ENCODE assay signal across 20 cellular contexts in the genomic region with DNA sequence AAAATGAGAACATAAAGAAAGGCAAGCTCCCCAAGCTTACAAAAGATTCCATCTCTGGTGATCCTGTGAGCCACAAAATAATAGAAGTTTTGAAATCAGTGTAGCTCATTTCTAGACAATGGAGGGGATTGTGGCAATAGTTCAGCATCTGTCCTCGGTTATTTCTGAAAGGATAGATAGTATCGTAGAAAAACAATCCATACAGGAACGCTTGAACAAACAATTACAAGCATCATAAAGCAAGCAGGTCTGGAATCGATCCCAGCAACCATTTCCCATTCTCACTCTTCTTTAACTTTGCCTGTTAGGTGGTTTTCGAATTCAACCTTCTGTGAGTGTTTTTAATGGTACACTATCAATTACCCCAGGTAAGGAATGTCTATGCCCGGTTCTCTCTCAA.
"Had no signal": no experiment of that assay in that cellular context is flagged by ENCODE, and none has a peak within 500 bp of the region (broad histone marks: within the 10 kb centered on the region; RNA-seq: fewer than 3 reads in every experiment).

No MANE protein-coding gene starts in this region.

- H3K9me3 ChIP-seq: heart left ventricle, spleen, testis, tibial nerve, upper lobe of right lung, vagina had no signal

- H3K27ac ChIP-seq: heart left ventricle, spleen, testis, tibial nerve, upper lobe of right lung, vagina had no signal

- H3K4me1 ChIP-seq: heart left ventricle, spleen, testis, tibial nerve had no signal

- H3K27me3 ChIP-seq: spleen, testis, tibial nerve, upper lobe of right lung, vagina had no signal

- DNase-seq: effector CD4-positive, alpha-beta T cell; endodermal cell; heart left ventricle; hypothalamus; kidney glomerular epithelial cell; mesendoderm; naive B cell; occipital lobe; posterior cingulate gyrus; spleen; stimulated activated CD4-positive, alpha-beta T cell treated with anti-CD3 and anti-CD28 coated beads, Interleukin-15, amount 100 ng/mL, for 24 hours; stimulated activated CD4-positive, alpha-beta T cell treated with anti-CD3 and anti-CD28 coated beads, Interleukin-1b, Interleukin-23, amount 100 ng/mL, for 48 hours; stimulated activated CD4-positive, alpha-beta T cell treated with anti-CD3 and anti-CD28 coated beads, Interleukin-4, amount 100 ng/mL, for 24 hours; stimulated activated naive CD8-positive, alpha-beta T cell treated with anti-CD3 and anti-CD28 coated beads, Interleukin-15, amount 100 ng/mL, for 72 hours; testis; upper lobe of right lung had no signal

- ATAC-seq: heart left ventricle; sciatic nerve; stimulated activated memory B cell treated with anti-CD40 and anti-IgM and Interleukin-4, amounts not matched to agents 10 μg/mL and 1 μg/mL and 100 μg/mL, for 72 hours; stimulated activated naive CD8-positive, alpha-beta T cell treated with anti-CD3 and anti-CD28 coated beads, Interleukin-15, amount 100 ng/mL, for 72 hours; upper lobe of right lung had no signal

- H3K4me3 ChIP-seq: heart left ventricle, spleen, testis, tibial nerve, upper lobe of right lung, vagina had no signal

- H3K36me3 ChIP-seq: heart left ventricle, spleen, tibial nerve, upper lobe of right lung, vagina had no signal
